Comparison of ENCODE assay signal across 8 cellular contexts in the genomic region with DNA sequence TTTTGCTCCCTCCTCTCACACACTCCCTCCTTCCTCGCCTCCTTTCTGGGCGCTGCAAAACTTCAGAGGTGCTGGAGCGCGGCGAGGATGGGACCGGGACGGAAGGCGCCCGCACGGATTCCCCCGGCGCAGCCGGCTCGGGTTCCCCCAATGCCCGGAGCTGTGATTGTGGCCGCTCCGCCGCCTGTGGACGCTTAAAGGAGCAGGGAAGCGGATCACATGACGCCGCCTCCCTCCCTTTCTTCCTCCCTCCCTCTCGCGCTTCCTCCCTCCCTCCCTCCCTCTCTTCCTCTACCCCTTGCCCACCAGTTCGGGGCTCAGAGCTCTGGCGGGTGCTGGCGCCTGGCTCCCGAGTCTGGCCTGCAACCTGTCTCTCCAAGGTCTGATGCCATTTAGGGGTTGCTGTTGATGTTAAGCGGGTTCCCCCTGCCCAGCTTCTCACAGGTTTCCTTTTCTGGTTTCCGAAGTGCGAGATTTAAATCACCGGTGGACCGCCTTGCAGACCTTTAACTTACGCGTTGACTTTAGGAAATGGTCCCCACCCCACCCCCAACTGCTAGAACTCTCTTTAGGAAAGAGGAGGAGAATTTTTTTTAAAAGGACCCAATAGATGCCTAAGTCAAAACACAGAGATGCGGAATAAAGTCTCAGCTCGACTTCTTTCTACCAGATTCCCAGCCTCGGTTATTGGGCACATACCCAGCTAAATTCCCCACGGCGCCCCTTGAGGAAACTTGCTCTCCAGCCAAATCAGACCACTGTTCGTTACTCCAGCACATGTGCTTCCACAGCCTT. TPM values are rescaled to one million over a fixed set of nuclear protein-coding genes. Genes with fewer than 3 reads are reported as not detected.
DNase-seq lines count a peak whose midpoint lies in the region; ATAC-seq and TF ChIP-seq lines count a peak whose summit lies in the region.

WLS (minus strand) TSS at position 170 of the 795 bp plus-strand sequence. CDS start 224 bp downstream, outside the sequence.

- ATAC-seq in mucosa of descending colon, result peak; percentile 88
- ATAC-seq in HG03457 (IDR thresholded peaks at IDR 0.05; ENCODE audit: unreplicated experiment), result no peak

- H3K4me1 Mint-ChIP-seq in type B pancreatic cell (ENCODE audit: unreplicated experiment), result peaks cover 30% of the 10 kb centered on the region

- H3K4me1 ChIP-seq in HUES6 (ENCODE audit: control insufficient read depth, insufficient read depth, low read length) (peaks cover 26% of the 10 kb centered on the region), SK-N-SH (ENCODE audit: control insufficient read depth in 1 of 2, insufficient read depth in 2 of 2, low read depth in 1 of 2, low read length in 1 of 2) (peaks cover 12 to 16% of the 10 kb centered on the region in 2 experiments; a peak in 3 of 4 replicates), esophagus squamous epithelium (peaks cover 11 to 44% (median 16%) of the 10 kb centered on the region in 3 donors), mucosa of descending colon (ENCODE audit: low read depth) (no peaks in the 10 kb centered on the region)

- intact Hi-C loops in esophagus squamous epithelium (cut with DNase I) (no loop called here), mucosa of descending colon (cut with DNase I, micrococcal nuclease) (loop anchor here (5.0 to 10.0 kb wide), 3 partner anchors 90 to 108 kb away; no protein-coding TSS in a partner anchor)

- peaks cover 42% of the 10 kb centered on the region for H3K79me2 ChIP-seq in SK-N-SH (ENCODE audit: insufficient read depth)

- H3K36me3 ChIP-seq in BJ (ENCODE audit: control insufficient read depth, insufficient read depth, low read length) (no peaks in the 10 kb centered on the region), HUES6 (ENCODE audit: control insufficient read depth, insufficient read depth, low read length) (no peaks in the 10 kb centered on the region; the same call in 1 of the 2 replicates), SK-N-SH (replicated peaks in 1 of 2; ENCODE audit: control insufficient read depth in 1 of 2, insufficient read depth in 2 of 2, low read length in 1 of 2) (peaks cover 0 to 2% of the 10 kb centered on the region in 2 experiments), esophagus squamous epithelium (no peaks in the 10 kb centered on the region), mucosa of descending colon (ENCODE audit: low read depth) (no peaks in the 10 kb centered on the region)

- peak within 1 kb of the TSS; percentile 98 for H3K4me3 Mint-ChIP-seq in type B pancreatic cell

- peaks cover 5% of the 10 kb centered on the region for H3K27me3 Mint-ChIP-seq in type B pancreatic cell

- WGBS in SK-N-SH (ENCODE audit: low lambda C conversion rate), result 4% methylated on average over 37 of the region's 41 CpGs
- 0 to 1% methylated on average over 25 to 40 of the region's 41 CpGs for WGBS in esophagus squamous epithelium, 2 donors

- no peaks in the 10 kb centered on the region for H3K27me3 ChIP-seq in BJ (ENCODE audit: control insufficient read depth, insufficient read depth, low read length)
- H3K27me3 ChIP-seq in HUES6 (ENCODE audit: control insufficient read depth, insufficient read depth, low read length), result peaks cover 89% of the 10 kb centered on the region
- H3K27me3 ChIP-seq in SK-N-SH (ENCODE audit: insufficient read depth), result no peaks in the 10 kb centered on the region
- H3K27me3 ChIP-seq in esophagus squamous epithelium, result no peaks in the 10 kb centered on the region

- TF ChIP-seq EP300 in SK-N-SH (IDR thresholded peaks at IDR 0.05; ENCODE audit: borderline replicate concordance in 1 of 2, low read depth in 1 of 2, low read length in 1 of 2), result no peak

- peak within 1 kb of the TSS; percentile 61; the same call in 1 of the 2 replicates for H3K27ac ChIP-seq in HUES6 (ENCODE audit: low read depth, low read length)
- peak within 1 kb of the TSS; percentile 69 to 74 for H3K27ac ChIP-seq in SK-N-SH (ENCODE audit: low read depth in 2 of 2, low read length in 1 of 2)
- H3K27ac ChIP-seq in esophagus squamous epithelium, result peak within 1 kb of the TSS; percentile 88 to 95 (median 92)

- peaks cover 14% of the 10 kb centered on the region for H3F3A ChIP-seq in SK-N-SH (replicated peaks; ENCODE audit: insufficient read depth)

- POLR2A ChIA-PET in BJ (lab: Charles Lee) (interaction anchor here (0.6 to 1.5 kb wide), 3 partner anchors 26 to 105 kb away, joined by 3 to 13 read pairs (median 5); no protein-coding TSS in a partner anchor), SK-N-SH (lab: Yijun Ruan, JAX) (no interaction called here)

- H3K9me2 ChIP-seq in SK-N-SH, result no peaks in the 10 kb centered on the region

- CTCF ChIA-PET in BJ (lab: Yijun Ruan, JAX) (interaction anchor here (0.9 to 3.5 kb wide), 12 partner anchors 12 to 123 kb away, joined by 3 to 27 read pairs (median 4); no protein-coding TSS in a partner anchor), SK-N-SH (lab: Yijun Ruan, JAX) (interaction anchor here (0.8 to 2.9 kb wide), 11 partner anchors 10 to 379 kb away, joined by 3 to 13 read pairs (median 4); no protein-coding TSS in a partner anchor)

- H3K9me3 Mint-ChIP-seq in type B pancreatic cell, result no peaks in the 10 kb centered on the region

- peak within 1 kb of the TSS; percentile 97 for H2AFZ ChIP-seq in SK-N-SH (ENCODE audit: low read depth)

- peak within 1 kb of the TSS; percentile 94 for H3K4me2 ChIP-seq in SK-N-SH

- TF ChIP-seq RAD21 in SK-N-SH (IDR thresholded peaks at IDR 0.05; ENCODE audit: low read length), result no peak

- peak in 2 of 4 donors; percentile 77 to 90 for TF ChIP-seq POLR2A in esophagus squamous epithelium (IDR thresholded peaks at IDR 0.05)

- H3K9me3 ChIP-seq in HUES6 (ENCODE audit: control insufficient read depth, insufficient read depth, low read depth, low read length), result no peaks in the 10 kb centered on the region
- H3K9me3 ChIP-seq in SK-N-SH, result no peaks in the 10 kb centered on the region
- H3K9me3 ChIP-seq in esophagus squamous epithelium, result no peaks in the 10 kb centered on the region
- H3K9me3 ChIP-seq in mucosa of descending colon, result no peaks in the 10 kb centered on the region

- H3K4me3 ChIP-seq in BJ (ENCODE audit: low read depth, low read length) (peak within 1 kb of the TSS; percentile 78), HUES6 (ENCODE audit: low read depth, low read length) (peak within 1 kb of the TSS; percentile 94), SK-N-SH (ENCODE audit: low read depth in 2 of 2, low read length in 1 of 2) (peak within 1 kb of the TSS; percentile 87 to 89), esophagus squamous epithelium (peak within 1 kb of the TSS; percentile 56 to 92 (median 80)), mucosa of descending colon (peak within 1 kb of the TSS; percentile 33)

- no peaks in the 10 kb centered on the region for H3K36me3 Mint-ChIP-seq in type B pancreatic cell

- no peak for DNase-seq in BJ (ENCODE audit: low read depth)
- DNase-seq in SK-N-SH, result peak; percentile 81
- DNase-seq in esophagus squamous epithelium (lab: John Stamatoyannopoulos, UW), result no peak
- DNase-seq in mucosa of descending colon, result peak; percentile 84
- peak; percentile 84 for DNase-seq in type B pancreatic cell (ENCODE audit: extremely low spot score, unreplicated experiment)
- no peak for DNase-seq in stimulated activated CD4-positive, alpha-beta T cell treated with anti-CD3 and anti-CD28 coated beads, Interleukin-12 subunit alpha, Interleukin-12 subunit beta, amount 100 ng/mL, for 4 hours

- H3K27ac Mint-ChIP-seq in type B pancreatic cell, result peak within 1 kb of the TSS; percentile 89

- TF ChIP-seq CTCF in BJ (IDR thresholded peaks at IDR 0.05; ENCODE audit: insufficient read depth, low read depth, low read length), result peak; percentile 44
- TF ChIP-seq CTCF in SK-N-SH (IDR thresholded peaks at IDR 0.05), result peak; percentile 21; the same call in 1 of the 2 replicates
- peak in 2 of 6 experiments; percentile 6 to 23 for TF ChIP-seq CTCF in esophagus squamous epithelium (IDR thresholded peaks at IDR 0.05)
- TF ChIP-seq CTCF in mucosa of descending colon (IDR thresholded peaks at IDR 0.05), result no peak
- peak; percentile 43 for TF ChIP-seq CTCF in type B pancreatic cell (conservative IDR thresholded peaks at IDR 0.05)

- peaks cover 12% of the 10 kb centered on the region; the same call in 1 of the 2 replicates for H4K20me1 ChIP-seq in SK-N-SH (ENCODE audit: insufficient read depth)

- H3K9ac ChIP-seq in HUES6 (ENCODE audit: low read length) (peak within 1 kb of the TSS; percentile 91), SK-N-SH (peak within 1 kb of the TSS; percentile 94)

TF ChIP-seq in SK-N-SH, 30 proteins besides CTCF, POLR2A, EP300 and RAD21 (continues in another document):
- peak; percentile 86; the same call in 1 of the 2 replicates for TF ChIP-seq TAF1 (IDR thresholded peaks at IDR 0.05; ENCODE audit: borderline replicate concordance, low read depth, low read length)
- no peak for TF ChIP-seq ZBTB33 (IDR thresholded peaks at IDR 0.05; ENCODE audit: borderline replicate concordance, low read depth)
- TF ChIP-seq POLR2AphosphoS5 (IDR thresholded peaks at IDR 0.05; ENCODE audit: low read depth, low read length), result peak; percentile 94
- TF ChIP-seq SIN3A (IDR thresholded peaks at IDR 0.05; ENCODE audit: borderline replicate concordance, low read depth, low read length), result peak; percentile 72; the same call in 1 of the 2 replicates
- 0 out of 2 replicates have a peak, but pooled peaks have one; percentile 0 for TF ChIP-seq SMC3 (IDR thresholded peaks at IDR 0.05; ENCODE audit: low read depth, low read length)

RNA-seq across cellular contexts. Expression of gene WLS, which starts in this region (rescaled TPM):
- polyA plus RNA-seq in BJ (2011; rRNA removed), result 28.4 and 34.9 TPM in 2 replicates
- polyA minus RNA-seq in BJ (2011; rRNA and poly(A)+ RNA removed), result 22.4 and 29.3 TPM in 2 replicates
- 69.0 and 73.7 TPM in 2 replicates for polyA plus RNA-seq in SK-N-SH (2012; rRNA removed)
- polyA plus RNA-seq in SK-N-SH (2012; cell fraction: cytosol; rRNA removed), result 64.1 and 77.6 TPM in 2 replicates
- 59.8 and 94.2 TPM in 2 replicates for polyA plus RNA-seq in SK-N-SH (2012; cell fraction: nucleus; rRNA removed)
- total RNA-seq in esophagus squamous epithelium, result 10 to 100 TPM; 30.4 to 87.8 (median 60.0) TPM
- total RNA-seq in mucosa of descending colon, result 100 to 1,000 TPM; 100 to 182 (median 118) TPM
- 89.1 and 306 TPM in 2 replicates for total RNA-seq in type B pancreatic cell (ENCODE audit: low replicate concordance)

Comparison
In these comparisons a context has a peak if more than half of its experiments do, and no peak if none do; other contexts are left out.
1. DNase-seq: peak in SK-N-SH (single experiment), mucosa of descending colon (3 of 3) and type B pancreatic cell (single experiment); none in BJ (single experiment), esophagus squamous epithelium (single experiment) and stimulated activated CD4-positive, alpha-beta T cell treated with anti-CD3 and anti-CD28 coated beads, Interleukin-12 subunit alpha, Interleukin-12 subunit beta, amount 100 ng/mL, for 4 hours (single experiment).
2. H3K4me3 ChIP-seq: peak in every context shown above with its lines; median percentile 94 in HUES6; 88 in SK-N-SH; 80 in esophagus squamous epithelium; 78 in BJ; 33 in mucosa of descending colon.
3. Peak in every context shown above with its lines, with median percentiles within 50 percentile points of each other: H3K27ac ChIP-seq.